Comparison of ENCODE assay signal across 8 cellular contexts in the genomic region with DNA sequence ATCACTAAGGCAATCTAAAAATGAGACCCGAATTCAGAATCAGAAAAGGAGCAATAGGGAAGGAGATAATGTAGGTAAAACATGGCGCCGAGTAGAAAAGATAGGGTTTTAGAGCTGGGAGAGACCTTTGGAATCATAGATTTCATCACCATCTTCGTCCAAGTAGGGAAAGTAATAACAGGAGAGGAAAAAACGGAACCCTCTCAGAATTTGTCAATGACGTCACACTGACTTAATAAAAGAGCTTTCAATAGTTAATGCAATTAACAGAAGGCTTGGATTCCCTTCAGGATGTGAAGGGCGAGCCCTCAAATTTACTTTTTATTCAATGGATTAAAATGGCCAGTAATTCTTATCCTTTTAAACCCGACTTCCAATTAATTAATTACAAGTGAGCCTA. TPM values are rescaled to one million over a fixed set of nuclear protein-coding genes. Genes with fewer than 3 reads are reported as not detected.
A peak's percentile ranks its signal among the peaks of the same experiment; 100 is the strongest.
DNase-seq lines count a peak whose midpoint lies in the region; ATAC-seq and TF ChIP-seq lines count a peak whose summit lies in the region.

No MANE protein-coding gene starts in this region.

- H3K4me1 ChIP-seq in GM23338 (ENCODE audit: insufficient read depth) = peaks cover 22% of the 10 kb centered on the region
- H3K4me1 ChIP-seq in fibroblast of lung (ENCODE audit: control insufficient read depth, extremely low read depth, insufficient read depth, low read length) = no peaks in the 10 kb centered on the region

- H3K4me3 ChIP-seq in GM23338 (peak overlapping the region; percentile 92), fibroblast of lung (replicated peaks in 1 of 4; ENCODE audit: control extremely low read depth in 1 of 4, insufficient read depth in 1 of 4, low read depth in 3 of 4, low read length in 4 of 4) (peak overlapping the region; percentile 83 to 99 (median 90)), skeletal muscle cell (ENCODE audit: low read depth, low read length) (peak overlapping the region; percentile 94)

- no peaks in the 10 kb centered on the region for H3K9me3 ChIP-seq in fibroblast of lung (ENCODE audit: control insufficient read depth, insufficient read depth, low read depth, low read length)

- H2AFZ ChIP-seq in GM23338 = peak overlapping the region; percentile 92
- H2AFZ ChIP-seq in fibroblast of lung (ENCODE audit: low read length) = peak overlapping the region; percentile 97

- no peak for TF ChIP-seq CTCF in GM23338 (conservative IDR thresholded peaks at IDR 0.05; ENCODE audit: low read depth in 2 of 2)
- no peak for TF ChIP-seq CTCF in fibroblast of lung (conservative IDR thresholded peaks at IDR 0.05 in 1 of 2, IDR thresholded peaks at IDR 0.05 in 1 of 2; ENCODE audit: low read depth in 1 of 2, low read length in 2 of 2)

- DNase-seq in GM23338 (ENCODE audit: low spot score) (peak; percentile 13), T-cell (no peak), fibroblast of lung (ENCODE audit: low read depth in 2 of 2) (no peak), skeletal muscle cell (ENCODE audit: low read depth) (no peak), islet precursor cell (no peak), sciatic nerve (ENCODE audit: low spot score) (no peak), superior temporal gyrus (ENCODE audit: extremely low spot score) (no peak), head of caudate nucleus (no peak)

- no peaks in the 10 kb centered on the region for H3K9me2 ChIP-seq in GM23338 (ENCODE audit: insufficient read depth)

- peak overlapping the region; percentile 86 for H3K9ac ChIP-seq in fibroblast of lung (ENCODE audit: insufficient read depth, low read length)

- H3K4me1 Mint-ChIP-seq in GM23338 (peaks cover 12% of the 10 kb centered on the region), T-cell (peaks cover 30 to 36% (median 32%) of the 10 kb centered on the region in 3 donors)

- H3K27me3 Mint-ChIP-seq in GM23338 (ENCODE audit: insufficient read depth, low read depth, poor library complexity) (peaks cover 5% of the 10 kb centered on the region), T-cell (peaks cover 0 to 4% of the 10 kb centered on the region in 2 donors)

- intact Hi-C loops in sciatic nerve (cut with DNase I) (no loop called here), head of caudate nucleus (cut with DNase I) (loop anchor here (5.0 kb wide), 2 partner anchors 98 to 112 kb away; partner anchors contain the start of gene FMC1)

- POLR2A ChIA-PET in T-cell (lab: Charles Lee) = interaction anchor here in 1 of 2 donors (0.6 kb wide), 1 partner anchor 902 kb away, joined by 3 read pairs; no protein-coding TSS in a partner anchor

- H3K4me2 ChIP-seq in GM23338 (peak overlapping the region; percentile 77), fibroblast of lung (ENCODE audit: extremely low read depth, insufficient read depth, low read length) (peak overlapping the region; percentile 92)

- H3K36me3 Mint-ChIP-seq in GM23338 (ENCODE audit: low read depth) = peaks cover 9% of the 10 kb centered on the region; the same call in 2 of the 3 replicates
- H3K36me3 Mint-ChIP-seq in T-cell = no peaks in the 10 kb centered on the region

- H3K9me3 Mint-ChIP-seq in GM23338 (peaks cover 17% of the 10 kb centered on the region), T-cell (no peaks in the 10 kb centered on the region)

- H3K27me3 ChIP-seq in GM23338 (ENCODE audit: insufficient read depth) (no peaks in the 10 kb centered on the region), fibroblast of lung (ENCODE audit: control insufficient read depth, insufficient read depth, low read length) (no peaks in the 10 kb centered on the region)

- CTCF ChIA-PET in T-cell (lab: Charles Lee) = no interaction called here

- peak overlapping the region; percentile 84; the same call in 1 of the 2 replicates for H3K27ac ChIP-seq in GM23338 (ENCODE audit: low read depth)
- no peak overlapping the region for H3K27ac ChIP-seq in fibroblast of lung (ENCODE audit: insufficient read depth, low read length)

- ATAC-seq in GM23338 (no peak), T-cell (replicated peaks in 1 of 4) (no peak), sciatic nerve (no peak)

- no peak overlapping the region for H3K27ac Mint-ChIP-seq in GM23338
- no peak overlapping the region for H3K27ac Mint-ChIP-seq in T-cell

- H3K79me2 ChIP-seq in GM23338 (replicated peaks; ENCODE audit: insufficient read depth) (peaks cover 31% of the 10 kb centered on the region), fibroblast of lung (ENCODE audit: control insufficient read depth, insufficient read depth, low read length) (peaks cover 19% of the 10 kb centered on the region)

- H3K4me3 Mint-ChIP-seq in GM23338 (peak overlapping the region; percentile 95), T-cell (peak overlapping the region; percentile 99 to 100 (median 100))

- H3F3A ChIP-seq in GM23338 (replicated peaks; ENCODE audit: low read depth) = no peaks in the 10 kb centered on the region

- no peaks in the 10 kb centered on the region for H4K20me1 ChIP-seq in GM23338 (replicated peaks; ENCODE audit: insufficient read depth)
- H4K20me1 ChIP-seq in fibroblast of lung (ENCODE audit: control insufficient read depth, extremely low read depth, insufficient read depth, low read length) = no peaks in the 10 kb centered on the region

- H3K36me3 ChIP-seq in GM23338 (ENCODE audit: insufficient read depth) (no peaks in the 10 kb centered on the region), fibroblast of lung (ENCODE audit: control insufficient read depth, insufficient read depth, low read length) (no peaks in the 10 kb centered on the region)

TF ChIP-seq in GM23338, 12 proteins besides CTCF, POLR2A, EP300 and RAD21:
- TF ChIP-seq CREB1 (CRISPR knock-in tag; IDR thresholded peaks at IDR 0.05; ENCODE audit: low read depth) (peak; percentile 79), EZH2 (IDR thresholded peaks at IDR 0.05; ENCODE audit: low read depth, unreplicated experiment) (no peak)

RNA-seq across cellular contexts. Expression of gene UBN2, which starts 1.0 kb away (rescaled TPM):
- 25.4 and 26.6 TPM in 2 replicates for total RNA-seq in GM23338 (2014; rRNA removed; shearing (Covaris generic))
- polyA plus RNA-seq in GM23338 (2016; fragmentation: Nextera tagmentation; extraction: Ambion mirVana) (17.8 and 18.5 TPM in 2 replicates), fibroblast of lung (2.2 and 2.3 TPM in 2 replicates)
- total RNA-seq in T-cell (10 to 100 TPM; 16.1 to 21.7 (median 17.7) TPM), fibroblast of lung (4.1 and 5.9 TPM in 2 replicates), sciatic nerve (36.5 TPM)
- polyA plus RNA-seq in fibroblast of lung (2012) = 1.2 and 1.4 TPM in 2 replicates
- 1.4 and 2.4 TPM in 2 replicates for polyA minus RNA-seq in fibroblast of lung (ENCODE audit: low replicate concordance)
